20 cellular contexts compared by ENCODE assay signal in genomic region chr3:38204599-38205471, GRCh38. TPM values are rescaled to one million over a fixed set of nuclear protein-coding genes. Genes with fewer than 3 reads are reported as not detected.
DNase-seq lines count a peak whose midpoint lies in the region; ATAC-seq and TF ChIP-seq lines count a peak whose summit lies in the region.
"Had no signal": no experiment of that assay in that cellular context is flagged by ENCODE, and none has a peak within 500 bp of the region (broad histone marks: within the 10 kb centered on the region; RNA-seq: fewer than 3 reads in every experiment).

No MANE protein-coding gene starts in this region.

- H3K9ac ChIP-seq in endodermal cell (ENCODE audit: extremely low read depth, low read length, poor library complexity, severe bottlenecking) = no peak overlapping the region
- H3K9ac ChIP-seq: SK-N-SH had no signal

- ATAC-seq in right cardiac atrium = peak in 1 of 2 donors; percentile 51
- ATAC-seq in GM19397 (IDR thresholded peaks at IDR 0.05; ENCODE audit: unreplicated experiment) = no peak
- ATAC-seq in GM18502 (IDR thresholded peaks at IDR 0.05; ENCODE audit: poor library complexity, unreplicated experiment) = no peak

- H3K27me3 Mint-ChIP-seq in activated CD4-positive, alpha-beta memory T cell treated with anti-CD3 and anti-CD28 coated beads, Interleukin-2, amount 10 ng/mL, durations not matched to agents 7 days and 5 days = no peaks in the 10 kb centered on the region
- no peaks in the 10 kb centered on the region for H3K27me3 Mint-ChIP-seq in endodermal cell (ENCODE audit: insufficient read depth)

- no peak overlapping the region for H3K4me3 Mint-ChIP-seq in activated CD4-positive, alpha-beta memory T cell treated with anti-CD3 and anti-CD28 coated beads, Interleukin-2, amount 10 ng/mL, durations not matched to agents 7 days and 5 days
- H3K4me3 Mint-ChIP-seq in endodermal cell = no peak overlapping the region
- H3K4me3 Mint-ChIP-seq: nephron progenitor cell had no signal

- H3K4me3 ChIP-seq in right cardiac atrium (ENCODE audit: low read length) (no peak overlapping the region), left ventricle myocardium inferior (no peak overlapping the region), endodermal cell (ENCODE audit: low read length) (no peak overlapping the region)
- H3K4me3 ChIP-seq: cardiac muscle cell, dorsolateral prefrontal cortex, prostate gland had no signal

- DNase-seq in right cardiac atrium (no peak), left ventricle myocardium inferior (no peak), endodermal cell (no peak), DMS79 treated with DMSO at 0.1 percent for 48 hours (lab: John Stamatoyannopoulos, UW) (no peak), NCI-H774 (lab: John Stamatoyannopoulos, UW) (no peak)
- DNase-seq in activated CD4-positive, alpha-beta memory T cell treated with anti-CD3 and anti-CD28 coated beads, Interleukin-2, amount 10 ng/mL, durations not matched to agents 7 days and 5 days = no peak
- DNase-seq: activated CD4-positive, alpha-beta T cell treated with anti-CD3 and anti-CD28 coated beads for 1 hour; DMS53; dorsolateral prefrontal cortex; foreskin melanocyte; NCI-H1092 treated with DMSO at 0.1 percent for 48 hours; NCI-H2081; NCI-H446; nephron progenitor cell; NK-92 treated with Interleukin-12 subunit alpha and Interleukin-12 subunit beta, amount 100 ng/mL, for 24 hours; SK-N-SH had no signal

- POLR2A ChIA-PET in activated CD4-positive, alpha-beta memory T cell treated with anti-CD3 and anti-CD28 coated beads, Interleukin-2, amount 10 ng/mL, durations not matched to agents 7 days and 5 days (lab: Charles Lee) = interaction anchor here (0.7 to 3.8 kb wide), 5 partner anchors 8 to 68 kb away, joined by 3 to 20 read pairs (median 10); partner anchors contain the start of genes ACAA1 and OXSR1

- H3K4me1 Mint-ChIP-seq in activated CD4-positive, alpha-beta memory T cell treated with anti-CD3 and anti-CD28 coated beads, Interleukin-2, amount 10 ng/mL, durations not matched to agents 7 days and 5 days = peaks cover 66% of the 10 kb centered on the region
- peaks cover 9% of the 10 kb centered on the region for H3K4me1 Mint-ChIP-seq in endodermal cell

- CTCF ChIA-PET in activated CD4-positive, alpha-beta memory T cell treated with anti-CD3 and anti-CD28 coated beads, Interleukin-2, amount 10 ng/mL, durations not matched to agents 7 days and 5 days (lab: Charles Lee) = interaction anchor here (1.7 kb wide), 1 partner anchor 14 kb away, joined by 4 read pairs; no protein-coding TSS in a partner anchor

- intact Hi-C loops in right cardiac atrium (cut with DNase I) = no loop called here
- intact Hi-C loops in left ventricle myocardium inferior (cut with micrococcal nuclease) = no loop called here

- no peaks in the 10 kb centered on the region for H3K9me3 Mint-ChIP-seq in activated CD4-positive, alpha-beta memory T cell treated with anti-CD3 and anti-CD28 coated beads, Interleukin-2, amount 10 ng/mL, durations not matched to agents 7 days and 5 days
- no peaks in the 10 kb centered on the region for H3K9me3 Mint-ChIP-seq in endodermal cell
- H3K9me3 Mint-ChIP-seq: nephron progenitor cell had no signal

- H3K27ac Mint-ChIP-seq in activated CD4-positive, alpha-beta memory T cell treated with anti-CD3 and anti-CD28 coated beads, Interleukin-2, amount 10 ng/mL, durations not matched to agents 7 days and 5 days = peak overlapping the region; percentile 59
- H3K27ac Mint-ChIP-seq in endodermal cell = peak overlapping the region; percentile 14
- H3K27ac Mint-ChIP-seq: nephron progenitor cell had no signal

- H3K27me3 ChIP-seq in right cardiac atrium (ENCODE audit: control insufficient read depth, insufficient read depth) (no peaks in the 10 kb centered on the region), left ventricle myocardium inferior (ENCODE audit: low read depth) (no peaks in the 10 kb centered on the region), endodermal cell (ENCODE audit: control insufficient read depth, insufficient read depth, low read length, poor library complexity, severe bottlenecking) (no peaks in the 10 kb centered on the region)
- H3K27me3 ChIP-seq: cardiac muscle cell, dorsolateral prefrontal cortex had no signal

- H3K36me3 ChIP-seq in left ventricle myocardium inferior (peaks cover 5% of the 10 kb centered on the region), endodermal cell (ENCODE audit: control insufficient read depth, insufficient read depth, low read length) (peaks cover 35% of the 10 kb centered on the region)
- H3K36me3 ChIP-seq: cardiac muscle cell, prostate gland had no signal

- peaks cover 58% of the 10 kb centered on the region for H3K36me3 Mint-ChIP-seq in activated CD4-positive, alpha-beta memory T cell treated with anti-CD3 and anti-CD28 coated beads, Interleukin-2, amount 10 ng/mL, durations not matched to agents 7 days and 5 days (ENCODE audit: low read depth)
- peaks cover 30% of the 10 kb centered on the region for H3K36me3 Mint-ChIP-seq in endodermal cell (ENCODE audit: low read depth)

- H3K4me1 ChIP-seq in right cardiac atrium (ENCODE audit: control insufficient read depth, insufficient read depth, low read length) = peaks cover 2% of the 10 kb centered on the region
- H3K4me1 ChIP-seq in left ventricle myocardium inferior = peaks cover 36% of the 10 kb centered on the region
- no peaks in the 10 kb centered on the region for H3K4me1 ChIP-seq in endodermal cell (ENCODE audit: control insufficient read depth, insufficient read depth, low read length)
- H3K4me1 ChIP-seq: prostate gland had no signal

- H3K27ac ChIP-seq in right cardiac atrium (ENCODE audit: low read length) = peak overlapping the region; percentile 62
- H3K27ac ChIP-seq in left ventricle myocardium inferior (replicated peaks) = no peak overlapping the region
- no peak overlapping the region for H3K27ac ChIP-seq in endodermal cell (ENCODE audit: low read depth, low read length)
- H3K27ac ChIP-seq: cardiac muscle cell, dorsolateral prefrontal cortex, prostate gland had no signal

- WGBS in right cardiac atrium = 95% methylated on average over 4 of the region's 4 CpGs
- WGBS in endodermal cell (ENCODE audit: insufficient coverage in 1 of 2, insufficient read length in 1 of 2), 2 experiments = 75 to 96% methylated on average over 1 to 4 of the region's 4 CpGs

- no peaks in the 10 kb centered on the region for H3K9me3 ChIP-seq in right cardiac atrium (ENCODE audit: control insufficient read depth, low read length)
- no peaks in the 10 kb centered on the region for H3K9me3 ChIP-seq in left ventricle myocardium inferior (replicated peaks)
- H3K9me3 ChIP-seq in endodermal cell (ENCODE audit: control insufficient read depth, low read length) = no peaks in the 10 kb centered on the region
- H3K9me3 ChIP-seq: prostate gland, SK-N-SH had no signal

- TF ChIP-seq CTCF in left ventricle myocardium inferior (IDR thresholded peaks at IDR 0.05; ENCODE audit: borderline replicate concordance) = no peak
- TF ChIP-seq CTCF in endodermal cell (conservative IDR thresholded peaks at IDR 0.05) = no peak

RNA-seq across cellular contexts. Expression of gene OXSR1, which starts 39.5 kb away (rescaled TPM):
- total RNA-seq in right cardiac atrium (10 to 100 TPM; 20.2 to 39.1 (median 25.1) TPM), left ventricle myocardium inferior (22.9 TPM), endodermal cell (10 to 100 TPM; 41.9 to 55.5 TPM)
- polyA plus RNA-seq in right cardiac atrium = 12.9 TPM
- total RNA-seq in activated CD4-positive, alpha-beta memory T cell treated with anti-CD3 and anti-CD28 coated beads, Interleukin-2, amount 10 ng/mL, durations not matched to agents 7 days and 5 days = 10 to 100 TPM; 67.5 to 71.3 TPM
- 51.1 TPM for polyA plus RNA-seq in endodermal cell (2013, experiment 1 of 2)
- polyA plus RNA-seq in endodermal cell (2013, experiment 2 of 2) = 48.7 TPM
